ENCODE assay signal across 33 cellular contexts in genomic region chr2:47054867-47055266, GRCh38.
DNase-seq lines count a peak whose midpoint lies in the region; ATAC-seq and TF ChIP-seq lines count a peak whose summit lies in the region.
"Had no signal": no experiment of that assay in that cellular context is flagged by ENCODE, and none has a peak within 500 bp of the region (broad histone marks: within the 10 kb centered on the region; RNA-seq: fewer than 3 reads in every experiment).

No MANE protein-coding gene starts in this region.

- H3K27ac Mint-ChIP-seq in GM23338, result no peak overlapping the region
- H3K27ac Mint-ChIP-seq: activated naive CD8-positive, alpha-beta T cell treated with anti-CD3 and anti-CD28 coated beads for 36 hours had no signal

- H3K4me1 ChIP-seq in esophagus muscularis mucosa (peaks cover 53 to 71% (median 62%) of the 10 kb centered on the region in 4 donors), rectal smooth muscle tissue (ENCODE audit: control insufficient read depth, insufficient read depth, low read length) (peaks cover 48% of the 10 kb centered on the region), vagina (peaks cover 51% of the 10 kb centered on the region), GM23338 (ENCODE audit: insufficient read depth) (peaks cover 18% of the 10 kb centered on the region; the same call in 1 of the 2 replicates)

- TF ChIP-seq POLR2A in esophagus muscularis mucosa (IDR thresholded peaks at IDR 0.05; ENCODE audit: low read depth) (no peak), vagina (IDR thresholded peaks at IDR 0.05) (no peak)

- no peak overlapping the region for H3K4me3 ChIP-seq in esophagus muscularis mucosa
- no peak overlapping the region for H3K4me3 ChIP-seq in rectal smooth muscle tissue (ENCODE audit: low read length)
- no peak overlapping the region for H3K4me3 ChIP-seq in vagina
- no peak overlapping the region for H3K4me3 ChIP-seq in dorsolateral prefrontal cortex
- no peak overlapping the region for H3K4me3 ChIP-seq in GM23338
- H3K4me3 ChIP-seq: neural progenitor cell, Peyer's patch, right atrium auricular region, transverse colon had no signal

- H3K9me3 Mint-ChIP-seq in GM23338, result no peaks in the 10 kb centered on the region
- H3K9me3 Mint-ChIP-seq: activated naive CD8-positive, alpha-beta T cell treated with anti-CD3 and anti-CD28 coated beads for 36 hours; neural progenitor cell had no signal

- no peak overlapping the region for H3K4me3 Mint-ChIP-seq in GM23338
- H3K4me3 Mint-ChIP-seq: activated naive CD8-positive, alpha-beta T cell treated with anti-CD3 and anti-CD28 coated beads for 36 hours; neural progenitor cell had no signal

- H3K9me2 ChIP-seq in GM23338 (ENCODE audit: insufficient read depth), result no peaks in the 10 kb centered on the region

- H3K9me3 ChIP-seq in esophagus muscularis mucosa (no peaks in the 10 kb centered on the region), vagina (no peaks in the 10 kb centered on the region)
- H3K9me3 ChIP-seq: Peyer's patch, right atrium auricular region, transverse colon had no signal

- H3K27me3 Mint-ChIP-seq in GM23338 (ENCODE audit: insufficient read depth, low read depth, poor library complexity), result peaks cover 6% of the 10 kb centered on the region
- H3K27me3 Mint-ChIP-seq: activated naive CD8-positive, alpha-beta T cell treated with anti-CD3 and anti-CD28 coated beads for 36 hours had no signal

- no peak overlapping the region for H2AFZ ChIP-seq in GM23338
- H2AFZ ChIP-seq: neural progenitor cell, parathyroid adenoma had no signal

- no peaks in the 10 kb centered on the region for H3K36me3 Mint-ChIP-seq in GM23338 (ENCODE audit: low read depth)

- H3K9ac ChIP-seq in rectal smooth muscle tissue (ENCODE audit: low read length), result no peak overlapping the region
- H3K9ac ChIP-seq: neural progenitor cell, parathyroid adenoma had no signal

- TF ChIP-seq CTCF in esophagus muscularis mucosa (IDR thresholded peaks at IDR 0.05) (no peak), vagina (IDR thresholded peaks at IDR 0.05) (no peak), dorsolateral prefrontal cortex (IDR thresholded peaks at IDR 0.05 in 54 of 56, conservative IDR thresholded peaks at IDR 0.05 in 2 of 56; ENCODE audit: low read depth in 1 of 56, partially characterized antibody in 56 of 56) (no peak), GM23338 (conservative IDR thresholded peaks at IDR 0.05; ENCODE audit: low read depth in 2 of 2) (no peak)

- H3K36me3 ChIP-seq in esophagus muscularis mucosa, result peaks cover 3 to 45% (median 31%) of the 10 kb centered on the region in 4 donors
- peaks cover 9% of the 10 kb centered on the region for H3K36me3 ChIP-seq in rectal smooth muscle tissue (ENCODE audit: control insufficient read depth, insufficient read depth, low read length)
- H3K36me3 ChIP-seq in vagina, result peaks cover 0 to 37% of the 10 kb centered on the region in 2 donors
- no peaks in the 10 kb centered on the region for H3K36me3 ChIP-seq in GM23338 (ENCODE audit: insufficient read depth)
- H3K36me3 ChIP-seq: neural progenitor cell, transverse colon, WERI-Rb-1 had no signal

- H3K27me3 ChIP-seq in esophagus muscularis mucosa (no peaks in the 10 kb centered on the region), rectal smooth muscle tissue (ENCODE audit: control insufficient read depth, insufficient read depth, low read length) (no peaks in the 10 kb centered on the region), vagina (no peaks in the 10 kb centered on the region), dorsolateral prefrontal cortex (no peaks in the 10 kb centered on the region), GM23338 (ENCODE audit: insufficient read depth) (no peaks in the 10 kb centered on the region)
- H3K27me3 ChIP-seq: neural progenitor cell, Peyer's patch, right atrium auricular region, transverse colon had no signal

- H3K27ac ChIP-seq in esophagus muscularis mucosa (replicated peaks in 1 of 4) (peak overlapping the region in 3 of 4 donors; percentile 79 to 85 (median 83)), rectal smooth muscle tissue (ENCODE audit: low read depth, low read length) (peak overlapping the region; percentile 93), vagina (peak overlapping the region; percentile 90), dorsolateral prefrontal cortex (peak overlapping the region in 20 of 59 donors; percentile 31 to 97 (median 86)), GM23338 (ENCODE audit: low read depth) (no peak overlapping the region)
- H3K27ac ChIP-seq: 22Rv1, neural progenitor cell, parathyroid adenoma, WERI-Rb-1 had no signal

- intact Hi-C loops in esophagus muscularis mucosa (cut with DNase I), result no loop called here
- intact Hi-C loops in vagina (cut with DNase I), result no loop called here
- intact Hi-C loops in dorsolateral prefrontal cortex (cut with DNase I), result no loop called here

- no peaks in the 10 kb centered on the region for H3K79me2 ChIP-seq in GM23338 (replicated peaks; ENCODE audit: insufficient read depth)
- H3K79me2 ChIP-seq: parathyroid adenoma had no signal

- H3K4me2 ChIP-seq in GM23338, result no peak overlapping the region
- H3K4me2 ChIP-seq: neural progenitor cell had no signal

- H3F3A ChIP-seq in GM23338 (replicated peaks; ENCODE audit: low read depth), result no peaks in the 10 kb centered on the region

- peaks cover 32% of the 10 kb centered on the region for H3K4me1 Mint-ChIP-seq in GM23338

- H4K20me1 ChIP-seq in GM23338 (replicated peaks; ENCODE audit: insufficient read depth), result no peaks in the 10 kb centered on the region

- 100% methylated on average over 4 of the region's 4 CpGs for WGBS in esophagus muscularis mucosa

- no peak for TF ChIP-seq EP300 in esophagus muscularis mucosa (IDR thresholded peaks at IDR 0.05)

- peak; percentile 28 for DNase-seq in NCI-H82 (lab: John Stamatoyannopoulos, UW)
- no peak for DNase-seq in NCI-H82 treated with DMSO at 0.1 percent for 48 hours (lab: John Stamatoyannopoulos, UW; ENCODE audit: unreplicated experiment)
- DNase-seq in esophagus muscularis mucosa (ENCODE audit: extremely low spot score), result no peak
- DNase-seq in vagina (ENCODE audit: extremely low spot score in 2 of 2), result no peak
- DNase-seq in dorsolateral prefrontal cortex, result no peak
- DNase-seq in GM23338 (ENCODE audit: low spot score), result no peak
- DNase-seq: activated CD4-positive, alpha-beta T cell treated with anti-CD3 and anti-CD28 coated beads, Interleukin-2, amount 50 U/mL, for 1 hour; activated effector memory CD4-positive, alpha-beta T cell treated with anti-CD3 and anti-CD28 coated beads, Interleukin-2, amount 50 U/mL, for 16 hours; activated naive CD8-positive, alpha-beta T cell treated with anti-CD3 and anti-CD28 coated beads for 36 hours; activated T-cell treated with anti-CD3 and anti-CD28 coated beads, Interleukin-2, amount 50 U/mL, for 1 hour; aorta; effector CD8-positive, alpha-beta T cell; glutamatergic neuron; GOT3; Kasumi-1; left colon; mesendoderm; NCI-H1436 treated with DMSO at 0.1 percent for 48 hours; NCI-H226; NCI-H69; Peyer's patch; SHP77 treated with DMSO at 0.1 percent for 48 hours; stimulated activated CD4-positive, alpha-beta T cell treated with anti-CD3 and anti-CD28 coated beads, Interleukin-2, amount 100 ng/mL, for 24 hours; stimulated activated CD8-positive, alpha-beta memory T cell treated with anti-CD3 and anti-CD28 coated beads, Interleukin-4, amount 100 ng/mL, for 48 hours; T1000; transverse colon; WERI-Rb-1 had no signal

- ATAC-seq in GM23338 (no peak), GM18907 (IDR thresholded peaks at IDR 0.05; ENCODE audit: unreplicated experiment) (no peak)
- ATAC-seq: left colon had no signal

TF ChIP-seq in GM23338, 12 proteins besides CTCF, POLR2A, EP300 and RAD21 (continues in another document):
- no peak for TF ChIP-seq NANOG (IDR thresholded peaks at IDR 0.05; ENCODE audit: borderline replicate concordance)
